Comparison of ENCODE assay signal across 9 cellular contexts in the genomic region with DNA sequence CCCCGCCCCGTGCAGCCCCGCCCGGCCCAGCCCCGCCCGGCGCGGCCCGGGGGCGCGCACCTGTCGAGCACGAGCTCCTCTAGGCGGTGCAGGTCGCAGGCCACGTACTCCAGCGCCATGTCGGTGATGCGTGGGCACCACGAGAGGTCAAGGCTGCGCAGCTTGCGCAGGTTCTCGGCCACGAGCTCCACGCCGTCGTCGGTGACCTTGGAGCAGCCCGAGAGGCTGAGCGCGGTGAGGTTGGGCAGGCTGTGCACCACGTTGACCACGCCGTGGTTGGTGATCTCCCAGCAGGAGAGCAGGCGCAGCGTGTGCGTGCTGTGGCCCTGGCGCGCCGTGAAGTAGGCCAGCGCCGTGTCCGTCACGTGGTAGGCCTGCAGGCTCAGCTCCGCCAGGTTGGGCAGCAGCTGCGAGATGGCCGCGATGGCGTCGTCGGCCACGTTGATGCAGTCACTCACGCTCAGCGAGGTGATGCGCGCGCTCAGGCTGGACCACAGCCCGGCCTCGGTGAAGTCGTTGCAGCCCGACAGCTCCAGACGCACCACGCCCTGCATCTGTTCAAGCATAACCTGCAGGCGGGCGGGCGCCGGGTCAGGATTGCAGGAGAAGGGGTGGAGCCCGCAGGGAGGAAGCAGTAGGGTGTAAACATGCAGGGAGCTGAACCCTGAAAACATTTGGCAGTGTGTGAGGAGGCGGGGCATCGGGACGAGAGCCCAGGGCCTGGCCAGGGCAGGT. TPM values are rescaled to one million over a fixed set of nuclear protein-coding genes. Genes with fewer than 3 reads are reported as not detected.
DNase-seq lines count a peak whose midpoint lies in the region; ATAC-seq and TF ChIP-seq lines count a peak whose summit lies in the region.
"Had no signal": no experiment of that assay in that cellular context is flagged by ENCODE, and none has a peak within 500 bp of the region (broad histone marks: within the 10 kb centered on the region; RNA-seq: fewer than 3 reads in every experiment).

No MANE protein-coding gene starts in this region.

- DNase-seq in NCI-H510A treated with DMSO at 0.1 percent for 48 hours (lab: John Stamatoyannopoulos, UW) (peak; percentile 90), dermis blood vessel endothelial cell (no peak), NCI-H1048 (lab: John Stamatoyannopoulos, UW) (no peak)
- DNase-seq in activated T-cell treated with anti-CD3 and anti-CD28 coated beads, Interleukin-2, amount 50 U/mL, for 24 hours = peak; percentile 84
- peak; percentile 38 for DNase-seq in stimulated activated CD8-positive, alpha-beta memory T cell treated with anti-CD3 and anti-CD28 coated beads, Interleukin-12 subunit alpha, Interleukin-12 subunit beta, amount 100 ng/mL, for 1 hour (ENCODE audit: low read depth)

- H3K9ac ChIP-seq in iPS-20b (ENCODE audit: low read depth, low read length) = no peak overlapping the region

- H3K27me3 ChIP-seq in iPS-20b (ENCODE audit: insufficient read depth, low read length) = peaks cover 97% of the 10 kb centered on the region

- no peak overlapping the region for H3K27ac ChIP-seq in iPS-20b (ENCODE audit: low read length)
- H3K27ac ChIP-seq: SJSA1 had no signal

- peak; percentile 43 for TF ChIP-seq POLR2A in GM18951 (IDR thresholded peaks at IDR 0.05; ENCODE audit: extremely low read depth, insufficient read depth, insufficient read length)

- peaks cover 31% of the 10 kb centered on the region for H3K4me1 Mint-ChIP-seq in activated T-cell treated with anti-CD3 and anti-CD28 coated beads, Interleukin-2, amount 50 U/mL, for 24 hours (ENCODE audit: low read depth)

- peaks cover 3% of the 10 kb centered on the region for H3K27me3 Mint-ChIP-seq in activated T-cell treated with anti-CD3 and anti-CD28 coated beads, Interleukin-2, amount 50 U/mL, for 24 hours

- no peak for ATAC-seq in GM18909 (IDR thresholded peaks at IDR 0.05; ENCODE audit: poor library complexity, unreplicated experiment)

- H3K4me1 ChIP-seq in iPS-20b (ENCODE audit: insufficient read depth, low read length) = no peaks in the 10 kb centered on the region

- H3K36me3 Mint-ChIP-seq in activated T-cell treated with anti-CD3 and anti-CD28 coated beads, Interleukin-2, amount 50 U/mL, for 24 hours (ENCODE audit: low read depth) = no peaks in the 10 kb centered on the region

- H3K9me3 Mint-ChIP-seq in activated T-cell treated with anti-CD3 and anti-CD28 coated beads, Interleukin-2, amount 50 U/mL, for 24 hours = no peaks in the 10 kb centered on the region

- H3K4me3 Mint-ChIP-seq in activated T-cell treated with anti-CD3 and anti-CD28 coated beads, Interleukin-2, amount 50 U/mL, for 24 hours = peak overlapping the region; percentile 69

- peak overlapping the region; percentile 57 for H3K27ac Mint-ChIP-seq in activated T-cell treated with anti-CD3 and anti-CD28 coated beads, Interleukin-2, amount 50 U/mL, for 24 hours

- in situ Hi-C loops in GM18951 (cut with MboI; ENCODE audit: low sequenced_read_pairs, unreplicated experiment) = no loop called here

- no peaks in the 10 kb centered on the region for H3K36me3 ChIP-seq in iPS-20b (ENCODE audit: insufficient read depth, low read depth, low read length)
- H3K36me3 ChIP-seq: SJSA1 had no signal

- H3K9me3 ChIP-seq in iPS-20b (ENCODE audit: insufficient read depth, low read depth, low read length) = no peaks in the 10 kb centered on the region
- H3K9me3 ChIP-seq: SJSA1 had no signal

- peak overlapping the region; percentile 79 for H3K4me3 ChIP-seq in iPS-20b (ENCODE audit: low read length)
- H3K4me3 ChIP-seq: SJSA1 had no signal

RNA-seq across cellular contexts. Expression of a gene that starts 5.3 kb away (rescaled TPM):
- total RNA-seq in dermis blood vessel endothelial cell = 2.7 and 5.3 TPM in 2 replicates

RNA-seq across cellular contexts. Expression of a gene that starts 10.1 kb away (rescaled TPM):
- total RNA-seq in dermis blood vessel endothelial cell = 0.05 TPM in 1 of 2 replicates, not detected in the other
- total RNA-seq: SJSA1 had no signal

RNA-seq across cellular contexts. Expression of a gene that starts 11.4 kb away (rescaled TPM):
- 34.9 and 45.7 TPM in 2 replicates for total RNA-seq in dermis blood vessel endothelial cell

RNA-seq across cellular contexts. Expression of a gene that starts 15.3 kb away (rescaled TPM):
- total RNA-seq in dermis blood vessel endothelial cell = 93.9 and 94.1 TPM in 2 replicates

RNA-seq across cellular contexts. Expression of a gene that starts 19.4 kb away (rescaled TPM):
- 34.9 and 41.7 TPM in 2 replicates for total RNA-seq in dermis blood vessel endothelial cell

Comparison
In these comparisons a context has a peak if more than half of its experiments do, and no peak if none do; other contexts are left out.
1. DNase-seq: peak in NCI-H510A treated with DMSO at 0.1 percent for 48 hours (single experiment), activated T-cell treated with anti-CD3 and anti-CD28 coated beads, Interleukin-2, amount 50 U/mL, for 24 hours (single experiment) and stimulated activated CD8-positive, alpha-beta memory T cell treated with anti-CD3 and anti-CD28 coated beads, Interleukin-12 subunit alpha, Interleukin-12 subunit beta, amount 100 ng/mL, for 1 hour (single experiment); none in dermis blood vessel endothelial cell (single experiment) and NCI-H1048 (single experiment).